Comparison of ENCODE assay signal across 16 cellular contexts in the genomic region with DNA sequence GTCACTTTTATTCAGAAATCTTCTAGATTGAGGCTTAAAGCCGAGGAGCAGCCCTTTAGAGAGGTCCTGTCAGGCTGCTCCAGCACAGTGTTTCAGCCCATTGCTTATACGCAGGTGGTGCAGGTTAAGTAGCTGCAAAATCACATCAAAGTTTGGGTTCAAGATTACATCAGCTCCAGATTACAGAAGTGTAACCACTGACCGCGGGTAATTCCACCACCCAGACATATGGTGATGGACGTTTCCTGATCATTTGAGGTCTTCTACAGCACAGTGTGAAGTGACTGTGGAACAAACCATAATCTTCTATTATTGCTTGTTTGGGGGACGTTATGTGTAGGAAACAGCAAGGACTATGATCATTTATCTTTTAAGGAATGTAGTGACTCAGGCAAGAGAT. TPM values are rescaled to one million over a fixed set of nuclear protein-coding genes. Genes with fewer than 3 reads are reported as not detected.
A peak's percentile ranks its signal among the peaks of the same experiment; 100 is the strongest.
DNase-seq lines count a peak whose midpoint lies in the region; ATAC-seq and TF ChIP-seq lines count a peak whose summit lies in the region.
"Had no signal": no experiment of that assay in that cellular context is flagged by ENCODE, and none has a peak within 500 bp of the region (broad histone marks: within the 10 kb centered on the region; RNA-seq: fewer than 3 reads in every experiment).

No MANE protein-coding gene starts in this region.

- H4K20me1 ChIP-seq in Karpas-422 (ENCODE audit: insufficient read depth, low read depth, low read length), result no peaks in the 10 kb centered on the region

- H3K27ac ChIP-seq in Karpas-422 (ENCODE audit: low read length) (peak overlapping the region; percentile 96), esophagus muscularis mucosa (replicated peaks in 1 of 4) (no peak overlapping the region), ascending aorta (no peak overlapping the region)
- H3K27ac ChIP-seq: psoas muscle, spleen, thoracic aorta had no signal

- TF ChIP-seq CTCF in esophagus muscularis mucosa (IDR thresholded peaks at IDR 0.05) (no peak), ascending aorta (IDR thresholded peaks at IDR 0.05) (no peak)

- ATAC-seq in GM18502 (IDR thresholded peaks at IDR 0.05; ENCODE audit: poor library complexity, unreplicated experiment), result peak; percentile 71
- ATAC-seq in GM21423 (IDR thresholded peaks at IDR 0.05; ENCODE audit: unreplicated experiment), result peak; percentile 50
- ATAC-seq: psoas muscle had no signal

- H3K4me3 ChIP-seq in Karpas-422 (ENCODE audit: low read length) (peak overlapping the region; percentile 4; the same call in 1 of the 2 replicates), esophagus muscularis mucosa (no peak overlapping the region), ascending aorta (no peak overlapping the region)
- H3K4me3 ChIP-seq: psoas muscle, spleen, thoracic aorta had no signal

- DNase-seq in Karpas-422, result peak; percentile 85
- DNase-seq in esophagus muscularis mucosa (ENCODE audit: extremely low spot score), result peak; percentile 26
- DNase-seq in NCI-H128 (lab: John Stamatoyannopoulos, UW; ENCODE audit: unreplicated experiment), result no peak
- DNase-seq in islet precursor cell, result no peak
- DNase-seq in ascending aorta (ENCODE audit: low spot score in 2 of 2), result no peak
- DNase-seq: activated CD4-positive, alpha-beta T cell treated with anti-CD3 and anti-CD28 coated beads, Interleukin-2, amount 50 U/mL, for 48 hours; AML-193; Calu3; foreskin fibroblast; GOT3; NCI-H226; psoas muscle; spleen had no signal

- no peak for TF ChIP-seq EP300 in esophagus muscularis mucosa (IDR thresholded peaks at IDR 0.05)

- no peak for TF ChIP-seq POLR2A in esophagus muscularis mucosa (IDR thresholded peaks at IDR 0.05; ENCODE audit: low read depth)

- intact Hi-C loops in esophagus muscularis mucosa (cut with DNase I), result no loop called here
- intact Hi-C loops in ascending aorta (cut with DNase I), result no loop called here

- 87% methylated on average over 6 of the region's 6 CpGs for WGBS in esophagus muscularis mucosa

- no peak overlapping the region for H2AFZ ChIP-seq in Karpas-422 (ENCODE audit: low read length)

- H3K79me2 ChIP-seq in Karpas-422 (ENCODE audit: low read length), result no peaks in the 10 kb centered on the region

- peak overlapping the region; percentile 59 for H3K9ac ChIP-seq in Karpas-422 (ENCODE audit: low read length)

- no peaks in the 10 kb centered on the region for H3K36me3 ChIP-seq in Karpas-422 (ENCODE audit: insufficient read depth, low read length)
- peaks cover 0 to 15% (median 11%) of the 10 kb centered on the region in 4 donors for H3K36me3 ChIP-seq in esophagus muscularis mucosa
- H3K36me3 ChIP-seq in ascending aorta, result peaks cover 0 to 2% of the 10 kb centered on the region in 2 donors
- H3K36me3 ChIP-seq: thoracic aorta had no signal

- H3K4me1 ChIP-seq in Karpas-422 (ENCODE audit: low read length) (peaks cover 97% of the 10 kb centered on the region), esophagus muscularis mucosa (peaks cover 0 to 18% (median 12%) of the 10 kb centered on the region in 4 donors), ascending aorta (no peaks in the 10 kb centered on the region)
- H3K4me1 ChIP-seq: psoas muscle had no signal

- H3K9me3 ChIP-seq in Karpas-422 (ENCODE audit: low read length) (no peaks in the 10 kb centered on the region), esophagus muscularis mucosa (no peaks in the 10 kb centered on the region), ascending aorta (no peaks in the 10 kb centered on the region)
- H3K9me3 ChIP-seq: psoas muscle, spleen, thoracic aorta had no signal

- H3K27me3 ChIP-seq in Karpas-422 (ENCODE audit: low read length) (no peaks in the 10 kb centered on the region), esophagus muscularis mucosa (no peaks in the 10 kb centered on the region), ascending aorta (no peaks in the 10 kb centered on the region)
- H3K27me3 ChIP-seq: spleen had no signal

- H3K9me2 ChIP-seq in Karpas-422 (replicated peaks; ENCODE audit: insufficient read depth, low read length), result no peaks in the 10 kb centered on the region

- H3K4me2 ChIP-seq in Karpas-422 (ENCODE audit: low read depth, low read length, poor library complexity, severe bottlenecking), result peak overlapping the region; percentile 64

RNA-seq across cellular contexts. Expression of a gene that starts 11.8 kb away (rescaled TPM):
- 0.11 TPM in 1 of 2 replicates, not detected in the other for total RNA-seq in Karpas-422 (2014; rRNA removed; shearing (Covaris generic); ENCODE audit: low replicate concordance)
- total RNA-seq in esophagus muscularis mucosa, result 10 to 100 TPM; 10.8 to 24.0 (median 12.4) TPM
- 18.4 TPM for total RNA-seq in ascending aorta

RNA-seq across cellular contexts. Expression of a gene that starts 46.1 kb away (rescaled TPM):
- total RNA-seq in Karpas-422 (2014; rRNA removed; shearing (Covaris generic); ENCODE audit: low replicate concordance), result 0.48 TPM in 1 of 2 replicates, not detected in the other
- total RNA-seq in esophagus muscularis mucosa (10 to 100 TPM; 15.6 to 22.9 (median 20.5) TPM), ascending aorta (23.7 TPM)

Comparison
In these comparisons a context has a peak if more than half of its experiments do, and no peak if none do; other contexts are left out.
1. DNase-seq: peak in Karpas-422 (single experiment) and esophagus muscularis mucosa (single experiment); none in NCI-H128 (single experiment), islet precursor cell (single experiment) and ascending aorta (0 of 2).
2. RNA of a gene that starts 11.8 kb away (total RNA-seq): 18.4 TPM in ascending aorta (single experiment) and 10.8 to 24.0 TPM in esophagus muscularis mucosa; 0.11 TPM in Karpas-422; every median in the first group is over 10 times any median in the second.
3. RNA of a gene that starts 46.1 kb away (total RNA-seq): 23.7 TPM in ascending aorta (single experiment) and 15.6 to 22.9 TPM in esophagus muscularis mucosa; 0.48 TPM in Karpas-422; every median in the first group is over 10 times any median in the second.